ENCODE assay signal across 3 cellular contexts in the genomic region with DNA sequence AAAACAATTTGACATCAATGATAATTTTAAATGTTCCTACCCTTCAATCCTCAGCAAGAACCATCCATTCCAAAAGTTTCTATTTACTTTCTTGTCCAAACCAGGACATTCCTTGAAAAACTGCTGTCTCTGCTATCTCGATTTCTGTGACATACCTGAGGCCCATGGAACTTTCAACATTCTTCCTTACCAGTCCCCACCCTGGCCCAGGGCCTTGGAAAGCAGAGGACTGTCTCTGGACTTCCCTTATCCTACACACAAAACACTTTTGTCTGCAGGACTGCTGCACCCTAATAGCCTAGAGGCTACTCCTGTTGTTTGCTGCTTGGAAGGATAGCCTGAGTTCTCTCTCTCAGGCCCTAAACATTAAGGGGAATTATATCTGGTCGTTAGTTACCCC.
"Had no signal": no experiment of that assay in that cellular context is flagged by ENCODE, and none has a peak within 500 bp of the region (broad histone marks: within the 10 kb centered on the region; RNA-seq: fewer than 3 reads in every experiment).

No MANE protein-coding gene starts in this region.

- H3K4me3 ChIP-seq: GM12878 had no signal

- DNase-seq: GDM1, GF-D8 had no signal

- ATAC-seq: GM12878 had no signal
